ENCODE assay signal across 8 cellular contexts in genomic region chr4:6134612-6135220, GRCh38.
DNase-seq lines count a peak whose midpoint lies in the region; ATAC-seq and TF ChIP-seq lines count a peak whose summit lies in the region.

No MANE protein-coding gene starts in this region.

- H3K27ac Mint-ChIP-seq in neural crest cell (ENCODE audit: unreplicated experiment) (peak overlapping the region; percentile 89), nephron progenitor cell (no peak overlapping the region)

- ATAC-seq in HG03432 (IDR thresholded peaks at IDR 0.05; ENCODE audit: unreplicated experiment) = peak; percentile 93
- no peak for ATAC-seq in omental fat pad (ENCODE audit: low FRiP score)

- H3K4me3 Mint-ChIP-seq in neural crest cell (no peak overlapping the region), nephron progenitor cell (no peak overlapping the region)

- peaks cover 5% of the 10 kb centered on the region for H3K27me3 ChIP-seq in A673 (replicated peaks; ENCODE audit: insufficient read depth, low read depth, low read length, poor library complexity)

- no peaks in the 10 kb centered on the region for H3K4me1 ChIP-seq in A673 (ENCODE audit: insufficient read depth, low read length, poor library complexity, severe bottlenecking)

- intact Hi-C loops in A673 (cut with micrococcal nuclease; ENCODE audit: unreplicated experiment) = no loop called here

- CTCF ChIA-PET in A673 (lab: Charles Lee) = no interaction called here

- no peaks in the 10 kb centered on the region for H3K4me1 Mint-ChIP-seq in neural crest cell
- no peaks in the 10 kb centered on the region for H3K4me1 Mint-ChIP-seq in nephron progenitor cell

- peak; percentile 21 for DNase-seq in A673 (ENCODE audit: low spot score)
- DNase-seq in GM19238 (ENCODE audit: insufficient read length, low spot score) = peak; percentile 17
- peak; percentile 30 for DNase-seq in activated CD4-positive, alpha-beta T cell treated with anti-CD3 and anti-CD28 coated beads for 48 hours
- DNase-seq in neural crest cell (ENCODE audit: low read depth, low spot score) = no peak
- no peak for DNase-seq in omental fat pad (ENCODE audit: low spot score)
- no peak for DNase-seq in NCI-H446 treated with DMSO at 0.1 percent for 48 hours (lab: John Stamatoyannopoulos, UW)
- no peak for DNase-seq in nephron progenitor cell

- no peaks in the 10 kb centered on the region for H3K36me3 ChIP-seq in A673 (ENCODE audit: insufficient read depth, low read length, poor library complexity, severe bottlenecking)

- H3K27me3 Mint-ChIP-seq in neural crest cell (ENCODE audit: low read depth) = peaks cover 9% of the 10 kb centered on the region
- peaks cover 34% of the 10 kb centered on the region for H3K27me3 Mint-ChIP-seq in nephron progenitor cell (ENCODE audit: low read depth, poor library complexity)

- no peak overlapping the region for H3K4me3 ChIP-seq in A673 (ENCODE audit: low read depth, low read length, poor library complexity, severe bottlenecking)

- POLR2A ChIA-PET in A673 (lab: Charles Lee; ENCODE audit: low non-redundant PET) = no interaction called here

- no TSS peak for BruUV-seq in A673 (replicated peaks; lab: Mats Ljungman, UMichigan)

- no peaks in the 10 kb centered on the region for H3K36me3 Mint-ChIP-seq in neural crest cell (ENCODE audit: low read depth)
- H3K36me3 Mint-ChIP-seq in nephron progenitor cell (ENCODE audit: low read depth) = no peaks in the 10 kb centered on the region

- no peak overlapping the region for H3K27ac ChIP-seq in A673 (ENCODE audit: low read depth, low read length, poor library complexity, severe bottlenecking)

- H3K9me3 ChIP-seq in A673 (ENCODE audit: low read depth, low read length, poor library complexity, severe bottlenecking) = no peaks in the 10 kb centered on the region

- H3K9me3 Mint-ChIP-seq in neural crest cell (peaks cover 4% of the 10 kb centered on the region), nephron progenitor cell (peaks cover 9% of the 10 kb centered on the region)

- 0 out of 2 replicates have a peak, but pooled peaks have one; percentile 18 for TF ChIP-seq CTCF in A673 (conservative IDR thresholded peaks at IDR 0.05; ENCODE audit: low read depth, low read length)
- TF ChIP-seq CTCF in neural crest cell (conservative IDR thresholded peaks at IDR 0.05) = no peak
- TF ChIP-seq CTCF in omental fat pad (IDR thresholded peaks at IDR 0.05) = no peak
- TF ChIP-seq CTCF in nephron progenitor cell (IDR thresholded peaks at IDR 0.05) = no peak

Comparison
In these comparisons a context has a peak if more than half of its experiments do, and no peak if none do; other contexts are left out.
1. DNase-seq: peak in A673 (single experiment), GM19238 (single experiment) and activated CD4-positive, alpha-beta T cell treated with anti-CD3 and anti-CD28 coated beads for 48 hours (single experiment); none in neural crest cell (single experiment), omental fat pad (single experiment), NCI-H446 treated with DMSO at 0.1 percent for 48 hours (single experiment) and nephron progenitor cell (single experiment).